Comparison of ENCODE assay signal across 8 cellular contexts in the genomic region with DNA sequence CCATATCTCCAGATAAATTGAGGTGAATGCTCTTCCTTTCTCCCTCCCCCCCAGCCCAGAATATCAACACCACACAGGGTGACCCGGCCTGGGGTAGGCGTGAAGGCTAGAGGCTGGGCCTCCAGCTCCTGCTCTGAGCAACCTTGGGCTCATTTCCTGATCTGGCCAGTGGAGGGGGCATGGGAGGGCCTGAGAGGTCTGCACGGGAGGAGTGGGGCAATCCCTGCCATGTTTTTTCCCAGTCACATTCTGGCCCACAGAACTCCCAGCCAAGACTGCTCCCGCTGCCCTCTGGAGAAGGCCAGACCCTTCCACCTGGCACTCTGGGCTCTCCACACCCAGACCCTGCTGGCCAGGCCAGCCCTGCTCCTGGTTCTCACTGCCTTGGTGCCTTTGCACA. TPM values are rescaled to one million over a fixed set of nuclear protein-coding genes. Genes with fewer than 3 reads are reported as not detected.
DNase-seq lines count a peak whose midpoint lies in the region; ATAC-seq, FAIRE-seq and TF ChIP-seq lines count a peak whose summit lies in the region.
"Had no signal": no experiment of that assay in that cellular context is flagged by ENCODE, and none has a peak within 500 bp of the region (broad histone marks: within the 10 kb centered on the region; RNA-seq: fewer than 3 reads in every experiment).

No MANE protein-coding gene starts in this region.

- TF ChIP-seq RAD21 in HepG2 (CRISPR knock-in tag; IDR thresholded peaks at IDR 0.05): 0 out of 2 replicates have a peak, but pooled peaks have one; percentile 28

- no peak overlapping the region for H3K9ac ChIP-seq in HepG2 (ENCODE audit: insufficient read depth, low read depth, low read length)

- no peak overlapping the region for H2AFZ ChIP-seq in HepG2 (ENCODE audit: low read length)

- no peaks in the 10 kb centered on the region for H3K9me3 ChIP-seq in HepG2 (ENCODE audit: low read length)

- no peaks in the 10 kb centered on the region for H3K79me2 ChIP-seq in HepG2 (ENCODE audit: insufficient read depth, low read length)

- H4K20me1 ChIP-seq in HepG2 (ENCODE audit: insufficient read depth, low read length): no peaks in the 10 kb centered on the region

- TF ChIP-seq CTCF in GM13976 (IDR thresholded peaks at IDR 0.05; ENCODE audit: borderline replicate concordance, control extremely low read depth, extremely low read depth, insufficient read depth, missing control alignments) (peak; percentile 13), HepG2 (CRISPR knock-in tag; IDR thresholded peaks at IDR 0.05) (peak; percentile 57)

- ATAC-seq in HepG2: peak; percentile 24

- in situ Hi-C loops in GM13976 (cut with MboI; ENCODE audit: low sequenced_read_pairs, unreplicated experiment) (loop anchor here (25.0 kb wide), 1 partner anchor 399 kb away; a partner anchor contains a TSS), HepG2 (cut with HindIII; ENCODE audit: extremely low pct_ligation_motif_present, low pct_unique_long_range_greater_than_20kb) (loop anchor here (25.0 kb wide), 1 partner anchor 399 kb away; a partner anchor contains a TSS)

- H3K27me3 ChIP-seq in HepG2 (ENCODE audit: control insufficient read depth in 1 of 2, insufficient read depth in 2 of 2, low read length in 2 of 2): no peaks in the 10 kb centered on the region

- no peak overlapping the region for H3K4me3 ChIP-seq in HepG2 (replicated peaks in 1 of 3; ENCODE audit: insufficient read depth in 1 of 3, low read depth in 2 of 3, low read length in 3 of 3)

- no peak for TF ChIP-seq EP300 in HepG2 (IDR thresholded peaks at IDR 0.05; ENCODE audit: low read depth in 2 of 2, low read length in 2 of 2)
- no peak for TF ChIP-seq EP300 in HepG2 (CRISPR knock-in tag; IDR thresholded peaks at IDR 0.05; ENCODE audit: borderline replicate concordance)

- POLR2A ChIA-PET in HepG2 (lab: Yijun Ruan, JAX): interaction anchor here (1.0 kb wide), 1 partner anchor 54 kb away, joined by 6 read pairs; a partner anchor contains a TSS

- TF ChIP-seq POLR2A in HepG2 (IDR thresholded peaks at IDR 0.05; ENCODE audit: insufficient read depth in 1 of 2, low read depth in 2 of 2, low read length in 2 of 2): no peak

- H3K27ac ChIP-seq in HepG2 (ENCODE audit: extremely low read length, insufficient read depth, low read length): no peak overlapping the region

- intact Hi-C loops in HepG2 (cut with micrococcal nuclease; ENCODE audit: unreplicated experiment): no loop called here

- no TSS peak for BruUV-seq in HepG2 (replicated peaks; lab: Mats Ljungman, UMichigan)

- DNase-seq in GM13976 (ENCODE audit: low spot score) (no peak), OCI-M1 (lab: John Stamatoyannopoulos, UW) (peak; percentile 42), HepG2 (ENCODE audit: low spot score) (peak; percentile 25), NCI-H1436 treated with DMSO at 0.1 percent for 48 hours (lab: John Stamatoyannopoulos, UW) (no peak), SK-N-DZ (ENCODE audit: low spot score) (no peak), mucosa of gallbladder (ENCODE audit: low spot score) (no peak)
- DNase-seq: activated CD4-positive, alpha-beta T cell treated with anti-CD3 and anti-CD28 coated beads, Interleukin-2, amount 50 U/mL, for 48 hours; kidney had no signal

- peaks cover 66% of the 10 kb centered on the region for H3K4me1 ChIP-seq in HepG2 (ENCODE audit: insufficient read depth, low read length)

- CTCF ChIA-PET in HepG2 (lab: Yijun Ruan, JAX; ENCODE audit: low intra/inter-chr PET ratio, low total read pairs): interaction anchor here (1.2 kb wide), 1 partner anchor 11 kb away, joined by 4 read pairs; no protein-coding TSS in a partner anchor

- no peak overlapping the region for H3K4me2 ChIP-seq in HepG2 (ENCODE audit: low read depth, low read length)

- 48% methylated on average over 2 of the region's 4 CpGs for WGBS in HepG2 (ENCODE audit: low lambda C conversion rate)

- FAIRE-seq in HepG2 (lab: Jason Lieb, UNC): no peak
- FAIRE-seq: kidney had no signal

- H3K36me3 ChIP-seq in HepG2 (replicated peaks in 1 of 2; ENCODE audit: control insufficient read depth in 1 of 2, insufficient read depth in 2 of 2, low read length in 2 of 2): no peaks in the 10 kb centered on the region

RNA-seq across cellular contexts. Expression of a gene that starts 3.9 kb away (rescaled TPM):
- 4.3 and 7.6 TPM in 2 replicates for total RNA-seq in HepG2 (2016; rRNA removed; fragmentation: Illumina TruSeq; extraction: Trizol)
- 1.0 and 1.9 TPM in 2 replicates for total RNA-seq in HepG2 (2016; cell fraction: cytosol; rRNA removed; fragmentation: Illumina TruSeq; extraction: Trizol; ENCODE audit: low read depth)
- 3.7 and 6.4 TPM in 2 replicates for total RNA-seq in HepG2 (2016; cell fraction: insoluble cytoplasmic fraction; rRNA removed; fragmentation: Illumina TruSeq; extraction: Trizol)
- total RNA-seq in HepG2 (2016; cell fraction: membrane; rRNA removed; fragmentation: Illumina TruSeq; extraction: Trizol): 4.7 and 5.3 TPM in 2 replicates
- total RNA-seq in HepG2 (2016; cell fraction: nucleus; rRNA removed; fragmentation: Illumina TruSeq; extraction: Trizol): 5.6 and 6.8 TPM in 2 replicates
- polyA plus RNA-seq in HepG2 (2011; rRNA removed): 5.0 and 5.3 TPM in 2 replicates
- 3.6 and 5.9 TPM in 2 replicates for polyA plus RNA-seq in HepG2 (2011; cell fraction: cytosol; rRNA removed)
- 4.7 and 5.6 TPM in 2 replicates for polyA plus RNA-seq in HepG2 (2011; cell fraction: nucleus; rRNA removed)
- polyA plus RNA-seq in HepG2 (2012): 2.5 and 3.7 TPM in 2 replicates
- polyA plus RNA-seq in HepG2 (2016; cell fraction: cytosol; fragmentation: Illumina TruSeq; extraction: Trizol; ENCODE audit: low read depth): 2.8 and 3.0 TPM in 2 replicates
- 3.9 and 4.5 TPM in 2 replicates for polyA plus RNA-seq in HepG2 (2016; cell fraction: insoluble cytoplasmic fraction; fragmentation: Illumina TruSeq; extraction: Trizol; ENCODE audit: low read depth)
- polyA plus RNA-seq in HepG2 (2016; cell fraction: membrane; fragmentation: Illumina TruSeq; extraction: Trizol; ENCODE audit: low read depth): 5.5 TPM in 2 replicates
- polyA plus RNA-seq in HepG2 (2016; cell fraction: nucleus; fragmentation: Illumina TruSeq; extraction: Trizol; ENCODE audit: insufficient read depth, low read depth): 8.6 and 9.4 TPM in 2 replicates
- 10.8 TPM in 1 of 2 replicates, not detected in the other for polyA minus RNA-seq in HepG2 (2011; rRNA and poly(A)+ RNA removed; ENCODE audit: low replicate concordance)
- polyA minus RNA-seq in HepG2 (2011; cell fraction: cytosol; rRNA and poly(A)+ RNA removed): 2.8 and 2.9 TPM in 2 replicates
- polyA minus RNA-seq in HepG2 (2011; cell fraction: nucleus; rRNA and poly(A)+ RNA removed): 1.2 and 2.1 TPM in 2 replicates
- 1.8 and 2.5 TPM in 2 replicates for polyA plus RNA-seq in SK-N-DZ (2014; cell fraction: cytosol; rRNA removed)
- polyA plus RNA-seq in SK-N-DZ (2014; cell fraction: nucleus; rRNA removed): 0.66 and 1.7 TPM in 2 replicates
- total RNA-seq in mucosa of gallbladder: 0.06 TPM

RNA-seq across cellular contexts. Expression of a gene that starts 30.7 kb away (rescaled TPM):
- total RNA-seq in HepG2 (2016; rRNA removed; fragmentation: Illumina TruSeq; extraction: Trizol) (18.7 and 64.6 TPM in 2 replicates), mucosa of gallbladder (41.9 TPM)
- 7.7 and 10.2 TPM in 2 replicates for total RNA-seq in HepG2 (2016; cell fraction: cytosol; rRNA removed; fragmentation: Illumina TruSeq; extraction: Trizol; ENCODE audit: low read depth)
- total RNA-seq in HepG2 (2016; cell fraction: insoluble cytoplasmic fraction; rRNA removed; fragmentation: Illumina TruSeq; extraction: Trizol): 17.1 and 62.4 TPM in 2 replicates
- total RNA-seq in HepG2 (2016; cell fraction: membrane; rRNA removed; fragmentation: Illumina TruSeq; extraction: Trizol): 13.7 and 16.5 TPM in 2 replicates
- total RNA-seq in HepG2 (2016; cell fraction: nucleus; rRNA removed; fragmentation: Illumina TruSeq; extraction: Trizol): 78.4 and 82.0 TPM in 2 replicates
- 113 and 120 TPM in 2 replicates for polyA plus RNA-seq in HepG2 (2011; rRNA removed)
- 56.7 and 104 TPM in 2 replicates for polyA plus RNA-seq in HepG2 (2011; cell fraction: cytosol; rRNA removed)
- 450 and 596 TPM in 2 replicates for polyA plus RNA-seq in HepG2 (2011; cell fraction: nucleus; rRNA removed)
- polyA plus RNA-seq in HepG2 (2012): 41.5 and 50.0 TPM in 2 replicates
- 9.2 and 9.6 TPM in 2 replicates for polyA plus RNA-seq in HepG2 (2016; cell fraction: cytosol; fragmentation: Illumina TruSeq; extraction: Trizol; ENCODE audit: low read depth)
- 19.1 and 25.3 TPM in 2 replicates for polyA plus RNA-seq in HepG2 (2016; cell fraction: insoluble cytoplasmic fraction; fragmentation: Illumina TruSeq; extraction: Trizol; ENCODE audit: low read depth)
- 9.6 and 14.2 TPM in 2 replicates for polyA plus RNA-seq in HepG2 (2016; cell fraction: membrane; fragmentation: Illumina TruSeq; extraction: Trizol; ENCODE audit: low read depth)
- polyA plus RNA-seq in HepG2 (2016; cell fraction: nucleus; fragmentation: Illumina TruSeq; extraction: Trizol; ENCODE audit: insufficient read depth, low read depth): 186 and 190 TPM in 2 replicates
- 93.6 and 129 TPM in 2 replicates for polyA minus RNA-seq in HepG2 (2011; rRNA and poly(A)+ RNA removed; ENCODE audit: low replicate concordance)
- 49.2 and 50.5 TPM in 2 replicates for polyA minus RNA-seq in HepG2 (2011; cell fraction: cytosol; rRNA and poly(A)+ RNA removed)
- 100 and 101 TPM in 2 replicates for polyA minus RNA-seq in HepG2 (2011; cell fraction: nucleus; rRNA and poly(A)+ RNA removed)
- polyA plus RNA-seq in SK-N-DZ (2014; cell fraction: cytosol; rRNA removed): 20.3 and 23.1 TPM in 2 replicates
- 78.4 and 105 TPM in 2 replicates for polyA plus RNA-seq in SK-N-DZ (2014; cell fraction: nucleus; rRNA removed)

RNA-seq across cellular contexts. Expression of a gene that starts 30.9 kb away (rescaled TPM):
- total RNA-seq in HepG2 (2016; rRNA removed; fragmentation: Illumina TruSeq; extraction: Trizol) (4.8 and 5.3 TPM in 2 replicates), mucosa of gallbladder (6.7 TPM)
- total RNA-seq in HepG2 (2016; cell fraction: cytosol; rRNA removed; fragmentation: Illumina TruSeq; extraction: Trizol; ENCODE audit: low read depth): 10.8 and 12.2 TPM in 2 replicates
- total RNA-seq in HepG2 (2016; cell fraction: insoluble cytoplasmic fraction; rRNA removed; fragmentation: Illumina TruSeq; extraction: Trizol): 2.9 and 3.7 TPM in 2 replicates
- total RNA-seq in HepG2 (2016; cell fraction: membrane; rRNA removed; fragmentation: Illumina TruSeq; extraction: Trizol): 3.9 and 5.2 TPM in 2 replicates
- total RNA-seq in HepG2 (2016; cell fraction: nucleus; rRNA removed; fragmentation: Illumina TruSeq; extraction: Trizol): 2.9 and 5.1 TPM in 2 replicates
- 4.3 and 5.5 TPM in 2 replicates for polyA plus RNA-seq in HepG2 (2011; rRNA removed)
- 3.5 and 5.8 TPM in 2 replicates for polyA plus RNA-seq in HepG2 (2011; cell fraction: cytosol; rRNA removed)
- 1.6 and 3.2 TPM in 2 replicates for polyA plus RNA-seq in HepG2 (2011; cell fraction: nucleus; rRNA removed)
- polyA plus RNA-seq in HepG2 (2012): 2.2 and 6.4 TPM in 2 replicates
- polyA plus RNA-seq in HepG2 (2016; cell fraction: cytosol; fragmentation: Illumina TruSeq; extraction: Trizol; ENCODE audit: low read depth): 5.6 and 5.8 TPM in 2 replicates
- polyA plus RNA-seq in HepG2 (2016; cell fraction: insoluble cytoplasmic fraction; fragmentation: Illumina TruSeq; extraction: Trizol; ENCODE audit: low read depth): 6.1 and 6.6 TPM in 2 replicates
- polyA plus RNA-seq in HepG2 (2016; cell fraction: membrane; fragmentation: Illumina TruSeq; extraction: Trizol; ENCODE audit: low read depth): 5.2 and 6.0 TPM in 2 replicates
- polyA plus RNA-seq in HepG2 (2016; cell fraction: nucleus; fragmentation: Illumina TruSeq; extraction: Trizol; ENCODE audit: insufficient read depth, low read depth): 5.7 and 7.0 TPM in 2 replicates
- polyA minus RNA-seq in HepG2 (2011; rRNA and poly(A)+ RNA removed; ENCODE audit: low replicate concordance): 1.6 and 1.8 TPM in 2 replicates
- 1.3 and 2.1 TPM in 2 replicates for polyA minus RNA-seq in HepG2 (2011; cell fraction: cytosol; rRNA and poly(A)+ RNA removed)
- 8.0 and 9.6 TPM in 2 replicates for polyA minus RNA-seq in HepG2 (2011; cell fraction: nucleus; rRNA and poly(A)+ RNA removed)
- 4.2 and 8.7 TPM in 2 replicates for polyA plus RNA-seq in SK-N-DZ (2014; cell fraction: cytosol; rRNA removed)
- polyA plus RNA-seq in SK-N-DZ (2014; cell fraction: nucleus; rRNA removed): 3.1 and 7.3 TPM in 2 replicates

RNA-seq across cellular contexts. Expression of a gene that starts 48.6 kb away (rescaled TPM):
- total RNA-seq in HepG2 (2016; rRNA removed; fragmentation: Illumina TruSeq; extraction: Trizol) (0.15 and 0.24 TPM in 2 replicates), mucosa of gallbladder (0.06 TPM)
- not detected in 2 replicates for total RNA-seq in HepG2 (2016; cell fraction: cytosol; rRNA removed; fragmentation: Illumina TruSeq; extraction: Trizol; ENCODE audit: low read depth)
- total RNA-seq in HepG2 (2016; cell fraction: insoluble cytoplasmic fraction; rRNA removed; fragmentation: Illumina TruSeq; extraction: Trizol): 0.11 TPM in 1 of 2 replicates, not detected in the other
- 0.06 TPM in 1 of 2 replicates, not detected in the other for total RNA-seq in HepG2 (2016; cell fraction: membrane; rRNA removed; fragmentation: Illumina TruSeq; extraction: Trizol)
- total RNA-seq in HepG2 (2016; cell fraction: nucleus; rRNA removed; fragmentation: Illumina TruSeq; extraction: Trizol): 0.28 TPM in 1 of 2 replicates, not detected in the other
- polyA plus RNA-seq in HepG2 (2011; rRNA removed): 0.14 and 0.21 TPM in 2 replicates
- 0.04 and 0.05 TPM in 2 replicates for polyA plus RNA-seq in HepG2 (2011; cell fraction: cytosol; rRNA removed)
- 0.24 and 0.28 TPM in 2 replicates for polyA plus RNA-seq in HepG2 (2011; cell fraction: nucleus; rRNA removed)
- polyA plus RNA-seq in HepG2 (2012): 0.32 and 0.42 TPM in 2 replicates
- polyA plus RNA-seq in HepG2 (2016; cell fraction: cytosol; fragmentation: Illumina TruSeq; extraction: Trizol; ENCODE audit: low read depth): 0.03 TPM in 1 of 2 replicates, not detected in the other
- 0.09 and 0.15 TPM in 2 replicates for polyA plus RNA-seq in HepG2 (2016; cell fraction: insoluble cytoplasmic fraction; fragmentation: Illumina TruSeq; extraction: Trizol; ENCODE audit: low read depth)
- 0.07 TPM in 1 of 2 replicates, not detected in the other for polyA plus RNA-seq in HepG2 (2016; cell fraction: membrane; fragmentation: Illumina TruSeq; extraction: Trizol; ENCODE audit: low read depth)
- polyA plus RNA-seq in HepG2 (2016; cell fraction: nucleus; fragmentation: Illumina TruSeq; extraction: Trizol; ENCODE audit: insufficient read depth, low read depth): 0.53 and 0.57 TPM in 2 replicates
- polyA minus RNA-seq in HepG2 (2011; rRNA and poly(A)+ RNA removed; ENCODE audit: low replicate concordance): 0.80 and 1.0 TPM in 2 replicates
- polyA minus RNA-seq in HepG2 (2011; cell fraction: cytosol; rRNA and poly(A)+ RNA removed): not detected in 2 replicates
- 0.37 and 0.39 TPM in 2 replicates for polyA minus RNA-seq in HepG2 (2011; cell fraction: nucleus; rRNA and poly(A)+ RNA removed)
- 0.10 and 0.29 TPM in 2 replicates for polyA plus RNA-seq in SK-N-DZ (2014; cell fraction: cytosol; rRNA removed)
- polyA plus RNA-seq in SK-N-DZ (2014; cell fraction: nucleus; rRNA removed): 0.65 and 0.89 TPM in 2 replicates

RNA-seq across cellular contexts. Expression of a gene that starts 53.9 kb away (rescaled TPM):
- total RNA-seq in HepG2 (2016; rRNA removed; fragmentation: Illumina TruSeq; extraction: Trizol) (500 and 628 TPM in 2 replicates), mucosa of gallbladder (408 TPM)
- 2,635 and 2,855 TPM in 2 replicates for total RNA-seq in HepG2 (2016; cell fraction: cytosol; rRNA removed; fragmentation: Illumina TruSeq; extraction: Trizol; ENCODE audit: low read depth)
- 446 and 624 TPM in 2 replicates for total RNA-seq in HepG2 (2016; cell fraction: insoluble cytoplasmic fraction; rRNA removed; fragmentation: Illumina TruSeq; extraction: Trizol)
- 2,272 and 2,458 TPM in 2 replicates for total RNA-seq in HepG2 (2016; cell fraction: membrane; rRNA removed; fragmentation: Illumina TruSeq; extraction: Trizol)
- 173 and 199 TPM in 2 replicates for total RNA-seq in HepG2 (2016; cell fraction: nucleus; rRNA removed; fragmentation: Illumina TruSeq; extraction: Trizol)
- 228 and 339 TPM in 2 replicates for polyA plus RNA-seq in HepG2 (2011; rRNA removed)
- polyA plus RNA-seq in HepG2 (2011; cell fraction: cytosol; rRNA removed): 382 and 398 TPM in 2 replicates
- polyA plus RNA-seq in HepG2 (2011; cell fraction: nucleus; rRNA removed): 111 and 112 TPM in 2 replicates
- 423 and 572 TPM in 2 replicates for polyA plus RNA-seq in HepG2 (2012)
- 6,320 and 6,728 TPM in 2 replicates for polyA plus RNA-seq in HepG2 (2016; cell fraction: cytosol; fragmentation: Illumina TruSeq; extraction: Trizol; ENCODE audit: low read depth)
- polyA plus RNA-seq in HepG2 (2016; cell fraction: insoluble cytoplasmic fraction; fragmentation: Illumina TruSeq; extraction: Trizol; ENCODE audit: low read depth): 864 and 1,004 TPM in 2 replicates
- 4,286 and 4,875 TPM in 2 replicates for polyA plus RNA-seq in HepG2 (2016; cell fraction: membrane; fragmentation: Illumina TruSeq; extraction: Trizol; ENCODE audit: low read depth)
- polyA plus RNA-seq in HepG2 (2016; cell fraction: nucleus; fragmentation: Illumina TruSeq; extraction: Trizol; ENCODE audit: insufficient read depth, low read depth): 505 and 511 TPM in 2 replicates
- 85.6 and 223 TPM in 2 replicates for polyA minus RNA-seq in HepG2 (2011; rRNA and poly(A)+ RNA removed; ENCODE audit: low replicate concordance)
- polyA minus RNA-seq in HepG2 (2011; cell fraction: cytosol; rRNA and poly(A)+ RNA removed): 140 and 193 TPM in 2 replicates
- 69.1 and 71.2 TPM in 2 replicates for polyA minus RNA-seq in HepG2 (2011; cell fraction: nucleus; rRNA and poly(A)+ RNA removed)
- 713 and 780 TPM in 2 replicates for polyA plus RNA-seq in SK-N-DZ (2014; cell fraction: cytosol; rRNA removed)
- 300 and 422 TPM in 2 replicates for polyA plus RNA-seq in SK-N-DZ (2014; cell fraction: nucleus; rRNA removed)

Comparison
In these comparisons a context has a peak if more than half of its experiments do, and no peak if none do; other contexts are left out.
1. DNase-seq: peak in OCI-M1 (single experiment) and HepG2 (single experiment); none in GM13976 (single experiment), NCI-H1436 treated with DMSO at 0.1 percent for 48 hours (single experiment), SK-N-DZ (single experiment) and mucosa of gallbladder (single experiment).